ENCODE assay signal across 14 cellular contexts in the genomic region with DNA sequence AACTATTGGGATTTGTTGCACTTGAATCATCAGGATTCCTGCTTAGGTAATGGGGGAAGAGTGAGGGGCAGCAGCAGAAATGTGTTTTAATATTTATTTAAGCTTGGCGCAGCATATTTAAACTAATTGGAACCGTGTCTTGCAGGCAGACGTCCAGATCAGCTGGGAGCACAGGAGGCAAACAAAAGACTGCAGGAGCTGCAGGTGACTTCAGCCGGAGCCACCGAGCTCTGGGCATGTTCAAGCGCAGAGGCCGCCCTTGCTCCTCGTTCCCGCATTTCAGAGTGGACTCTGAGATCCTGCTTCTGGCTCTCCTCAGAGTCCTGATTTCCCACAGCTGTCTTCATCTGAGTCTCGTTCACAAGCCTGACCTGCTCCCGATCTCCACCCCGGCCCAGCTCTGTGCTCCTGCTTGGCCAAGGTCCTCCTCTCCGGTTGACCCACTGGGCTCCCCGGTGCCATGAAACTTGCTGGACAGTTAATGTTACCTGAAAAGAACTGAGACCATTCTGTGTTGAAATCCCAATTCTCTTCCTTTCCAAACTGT.
DNase-seq lines count a peak whose midpoint lies in the region; ATAC-seq and TF ChIP-seq lines count a peak whose summit lies in the region.
"Had no signal": no experiment of that assay in that cellular context is flagged by ENCODE, and none has a peak within 500 bp of the region (broad histone marks: within the 10 kb centered on the region; RNA-seq: fewer than 3 reads in every experiment).

No MANE protein-coding gene starts in this region.

- peak; percentile 18 to 58 for DNase-seq in NCI-H2081 (lab: John Stamatoyannopoulos, UW)
- no peak for DNase-seq in NCI-H2081 treated with DMSO at 0.1 percent for 48 hours (lab: John Stamatoyannopoulos, UW)
- DNase-seq in NCI-H146 treated with DMSO at 0.1 percent for 48 hours (lab: John Stamatoyannopoulos, UW; ENCODE audit: unreplicated experiment): peak; percentile 45
- DNase-seq in body of pancreas: peak; percentile 25 to 65 (median 48)
- DNase-seq in stomach: peak; percentile 78
- DNase-seq in activated CD8-positive, alpha-beta T cell treated with anti-CD3 and anti-CD28 coated beads for 36 hours: no peak
- DNase-seq: 8988T; CD4-positive, alpha-beta memory T cell; DMS53; H9 had no signal

- no peak overlapping the region for H3K27ac Mint-ChIP-seq in activated CD8-positive, alpha-beta T cell treated with anti-CD3 and anti-CD28 coated beads for 36 hours
- H3K27ac Mint-ChIP-seq: CD14-positive monocyte; CD4-positive, alpha-beta memory T cell; H9 had no signal

- H3K27me3 ChIP-seq in body of pancreas (no peaks in the 10 kb centered on the region), stomach (no peaks in the 10 kb centered on the region)
- H3K27me3 ChIP-seq: BLaER1 had no signal

- POLR2A ChIA-PET in activated CD8-positive, alpha-beta T cell treated with anti-CD3 and anti-CD28 coated beads for 36 hours (lab: Charles Lee): no interaction called here

- 51 to 60% methylated on average over 14 of the region's 14 CpGs for WGBS in body of pancreas, 2 donors
- WGBS in stomach, 5 donors: 34 to 54% (median 45%) methylated on average over 14 of the region's 14 CpGs

- H3K9me3 ChIP-seq in body of pancreas (no peaks in the 10 kb centered on the region), stomach (no peaks in the 10 kb centered on the region)
- H3K9me3 ChIP-seq: BLaER1 had no signal

- TF ChIP-seq CTCF in body of pancreas (IDR thresholded peaks at IDR 0.05) (no peak), stomach (IDR thresholded peaks at IDR 0.05) (no peak)
- no peak for TF ChIP-seq CTCF in activated CD8-positive, alpha-beta T cell treated with anti-CD3 and anti-CD28 coated beads for 36 hours (IDR thresholded peaks at IDR 0.05)

- CTCF ChIA-PET in activated CD8-positive, alpha-beta T cell treated with anti-CD3 and anti-CD28 coated beads for 36 hours (lab: Charles Lee): no interaction called here

- no peaks in the 10 kb centered on the region for H3K4me1 Mint-ChIP-seq in activated CD8-positive, alpha-beta T cell treated with anti-CD3 and anti-CD28 coated beads for 36 hours (ENCODE audit: low read depth)
- H3K4me1 Mint-ChIP-seq: CD14-positive monocyte; CD4-positive, alpha-beta memory T cell had no signal

- intact Hi-C loops in body of pancreas (cut with DNase I): no loop called here
- intact Hi-C loops in stomach (cut with DNase I; ENCODE audit: low total_unique reads): no loop called here
- intact Hi-C loops in activated CD8-positive, alpha-beta T cell treated with anti-CD3 and anti-CD28 coated beads for 36 hours (cut with micrococcal nuclease): no loop called here

- H3K4me3 ChIP-seq in body of pancreas (no peak overlapping the region), stomach (no peak overlapping the region)
- H3K4me3 ChIP-seq: BLaER1 had no signal

- H3K36me3 ChIP-seq in body of pancreas (replicated peaks in 1 of 2; ENCODE audit: insufficient read depth in 1 of 2, low read depth in 2 of 2) (no peaks in the 10 kb centered on the region), stomach (no peaks in the 10 kb centered on the region)
- H3K36me3 ChIP-seq: BLaER1 had no signal

- peaks cover 3% of the 10 kb centered on the region for H3K9me3 Mint-ChIP-seq in activated CD8-positive, alpha-beta T cell treated with anti-CD3 and anti-CD28 coated beads for 36 hours

- ATAC-seq in body of pancreas: peak; percentile 52
- ATAC-seq in activated CD8-positive, alpha-beta T cell treated with anti-CD3 and anti-CD28 coated beads for 36 hours: no peak
- ATAC-seq in HG02840 (IDR thresholded peaks at IDR 0.05; ENCODE audit: low FRiP score, unreplicated experiment): no peak
- ATAC-seq: HepG2 had no signal

- H3K27me3 Mint-ChIP-seq in activated CD8-positive, alpha-beta T cell treated with anti-CD3 and anti-CD28 coated beads for 36 hours: no peaks in the 10 kb centered on the region
- H3K27me3 Mint-ChIP-seq: CD4-positive, alpha-beta memory T cell had no signal

- no peak overlapping the region for H3K4me3 Mint-ChIP-seq in activated CD8-positive, alpha-beta T cell treated with anti-CD3 and anti-CD28 coated beads for 36 hours
- H3K4me3 Mint-ChIP-seq: CD14-positive monocyte; CD4-positive, alpha-beta memory T cell; H9 had no signal

- TF ChIP-seq EP300 in stomach (IDR thresholded peaks at IDR 0.05): no peak

- H3K4me1 ChIP-seq in body of pancreas (peaks cover 8% of the 10 kb centered on the region), stomach (peaks cover 0 to 9% (median 6%) of the 10 kb centered on the region in 4 donors)

- no peaks in the 10 kb centered on the region for H3K36me3 Mint-ChIP-seq in activated CD8-positive, alpha-beta T cell treated with anti-CD3 and anti-CD28 coated beads for 36 hours (ENCODE audit: low read depth)
- H3K36me3 Mint-ChIP-seq: CD14-positive monocyte; CD4-positive, alpha-beta memory T cell had no signal

- no peak overlapping the region for H3K27ac ChIP-seq in body of pancreas
- peak overlapping the region in 1 of 5 donors; percentile 10 for H3K27ac ChIP-seq in stomach
- H3K27ac ChIP-seq: BLaER1 had no signal

- no peak for TF ChIP-seq POLR2A in body of pancreas (IDR thresholded peaks at IDR 0.05)
- TF ChIP-seq POLR2A in stomach (IDR thresholded peaks at IDR 0.05): no peak

Comparison
In these comparisons a context has a peak if more than half of its experiments do, and no peak if none do; other contexts are left out.
1. DNase-seq: peak in NCI-H2081 (2 of 2), NCI-H146 treated with DMSO at 0.1 percent for 48 hours (single experiment), body of pancreas (4 of 4) and stomach (single experiment); none in NCI-H2081 treated with DMSO at 0.1 percent for 48 hours (single experiment) and activated CD8-positive, alpha-beta T cell treated with anti-CD3 and anti-CD28 coated beads for 36 hours (single experiment).